ENCODE assay signal across 8 cellular contexts in the genomic region with DNA sequence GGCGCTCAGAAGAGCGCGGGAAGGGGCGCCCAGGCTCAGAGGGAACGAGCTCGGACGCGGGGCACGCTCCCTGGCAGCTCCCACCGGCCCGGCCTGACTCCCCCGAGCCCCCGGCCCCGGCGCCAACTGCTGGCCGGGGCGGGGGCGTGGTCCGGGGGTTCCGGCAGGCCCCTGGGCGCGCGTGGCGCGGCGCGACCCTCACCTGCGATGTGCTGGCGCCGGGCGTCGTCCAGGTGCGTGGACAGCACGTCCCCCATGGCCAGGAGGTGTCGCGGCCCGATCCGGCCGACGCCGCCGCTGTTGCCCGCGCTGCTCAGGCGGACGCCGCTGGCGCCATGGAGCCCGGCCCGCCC. TPM values are rescaled to one million over a fixed set of nuclear protein-coding genes. Genes with fewer than 3 reads are reported as not detected.
DNase-seq lines count a peak whose midpoint lies in the region; ATAC-seq, FAIRE-seq and TF ChIP-seq lines count a peak whose summit lies in the region.

No MANE protein-coding gene starts in this region.

- peak overlapping the region; percentile 93 for H3K9ac ChIP-seq in trophoblast cell (ENCODE audit: low read length)

- H3K79me2 ChIP-seq in trophoblast cell (ENCODE audit: control insufficient read depth, insufficient read depth, low read length, poor library complexity), result peaks cover 33% of the 10 kb centered on the region

- no peak overlapping the region for H3K23ac ChIP-seq in trophoblast cell (ENCODE audit: low read length)

- TF ChIP-seq CTCF in epithelial cell of proximal tubule (conservative IDR thresholded peaks at IDR 0.05; ENCODE audit: low read depth, low read length), result no peak

- H4K91ac ChIP-seq in trophoblast cell (ENCODE audit: low read depth, low read length), result peak overlapping the region; percentile 92

- H3K4me3 ChIP-seq in epithelial cell of proximal tubule (ENCODE audit: low read depth, low read length) (peak overlapping the region; percentile 96), trophoblast cell (ENCODE audit: low read depth, low read length) (peak overlapping the region; percentile 95)

- peak overlapping the region; percentile 97 for H3K4ac ChIP-seq in trophoblast cell (ENCODE audit: low read depth, low read length)

- peaks cover 0 to 6% of the 10 kb centered on the region in 2 experiments for H3K36me3 ChIP-seq in trophoblast cell (ENCODE audit: control insufficient read depth in 1 of 2, insufficient read depth in 2 of 2, low read length in 2 of 2)

- peak overlapping the region; percentile 44 for H2BK12ac ChIP-seq in trophoblast cell (ENCODE audit: low read length)

- peak overlapping the region; percentile 99 for H2AK5ac ChIP-seq in trophoblast cell (ENCODE audit: low read length)

- peak overlapping the region; percentile 93 for H3K14ac ChIP-seq in trophoblast cell (ENCODE audit: low read length)

- H2BK5ac ChIP-seq in trophoblast cell (ENCODE audit: low read depth, low read length, poor library complexity), result peak overlapping the region; percentile 84

- H3K18ac ChIP-seq in trophoblast cell (ENCODE audit: low read length), result peak overlapping the region; percentile 92

- peak overlapping the region; percentile 89 for H4K8ac ChIP-seq in trophoblast cell (ENCODE audit: low read depth, low read length)

- H4K12ac ChIP-seq in trophoblast cell (ENCODE audit: low read depth, low read length), result peak overlapping the region; percentile 73

- no peaks in the 10 kb centered on the region for H3K27me3 ChIP-seq in trophoblast cell (ENCODE audit: insufficient read depth, low read length)

- no CpG with 5 or more reads among the region's 50 CpGs for WGBS in trophoblast cell (ENCODE audit: extremely low coverage, insufficient coverage, insufficient read length)

- peak overlapping the region; percentile 86 for H2AFZ ChIP-seq in trophoblast cell (ENCODE audit: insufficient read depth, low read length, poor library complexity)

- H2BK120ac ChIP-seq in trophoblast cell (ENCODE audit: insufficient read depth, low read length, poor library complexity), result peak overlapping the region; percentile 76

- DNase-seq in NCI-H69 (lab: John Stamatoyannopoulos, UW), result peak; percentile 76
- no peak for DNase-seq in epithelial cell of proximal tubule (ENCODE audit: low read depth)
- peak in 1 of 2 donors; percentile 53 for DNase-seq in trophoblast cell
- no peak for DNase-seq in GM19239 (ENCODE audit: insufficient read length, low spot score)
- no peak for DNase-seq in HuH-7 (ENCODE audit: low spot score)
- no peak for DNase-seq in activated CD4-positive, alpha-beta T cell treated with anti-CD3 and anti-CD28 coated beads for 48 hours

- no peak for FAIRE-seq in GM19239 (lab: Jason Lieb, UNC)

- peaks cover 34% of the 10 kb centered on the region for H3K79me1 ChIP-seq in trophoblast cell (ENCODE audit: low read length)

- H3K9me3 ChIP-seq in trophoblast cell (ENCODE audit: insufficient read depth, low read depth, low read length), result no peaks in the 10 kb centered on the region

- peaks cover 29 to 30% of the 10 kb centered on the region in 2 experiments for H3K4me1 ChIP-seq in trophoblast cell (ENCODE audit: control insufficient read depth in 1 of 2, insufficient read depth in 2 of 2, low read length in 2 of 2)

- peak; percentile 12 for ATAC-seq in GM18502 (IDR thresholded peaks at IDR 0.05; ENCODE audit: poor library complexity, unreplicated experiment)
- ATAC-seq in HG03432 (IDR thresholded peaks at IDR 0.05; ENCODE audit: unreplicated experiment), result no peak

- peak overlapping the region; percentile 74 for H3K4me2 ChIP-seq in trophoblast cell (ENCODE audit: low read length)

- H3K27ac ChIP-seq in trophoblast cell (ENCODE audit: low read depth, low read length), result peak overlapping the region; percentile 92

RNA-seq across cellular contexts. Expression of gene STXBP1, which starts 43.5 kb away (rescaled TPM):
- 12.4 and 14.6 TPM in 2 replicates for total RNA-seq in epithelial cell of proximal tubule
- 79.8 and 92.5 TPM in 2 replicates for polyA plus RNA-seq in trophoblast cell (2013)
